29 cellular contexts compared by ENCODE assay signal in genomic region chr12:80257920-80258319, GRCh38.
"Had no signal": no experiment of that assay in that cellular context is flagged by ENCODE, and none has a peak within 500 bp of the region (broad histone marks: within the 10 kb centered on the region; RNA-seq: fewer than 3 reads in every experiment).

No MANE protein-coding gene starts in this region.

- DNase-seq: activated CD4-positive, alpha-beta memory T cell treated with anti-CD3 and anti-CD28 coated beads for 36 hours; activated CD4-positive, alpha-beta T cell treated with anti-CD3 and anti-CD28 coated beads for 36 hours; activated CD4-positive, alpha-beta T cell treated with anti-CD3 and anti-CD28 coated beads, Interleukin-2, amount 10 ng/mL, durations not matched to agents 24 days and 14 days; activated CD4-positive, CD25-positive, alpha-beta regulatory T cell; activated CD4-positive, CD25-positive, alpha-beta regulatory T cell treated with anti-CD3 and anti-CD28 coated beads, Interleukin-2, amount 50 U/mL, for 72 hours; activated CD8-positive, alpha-beta memory T cell treated with anti-CD3 and anti-CD28 coated beads, Interleukin-2, amount 10 ng/mL, durations not matched to agents 7 days and 5 days; activated CD8-positive, alpha-beta memory T cell treated with anti-CD3 and anti-CD28 coated beads, Interleukin-2, amount 50 U/mL, for 4 hours; activated CD8-positive, alpha-beta T cell treated with anti-CD3 and anti-CD28 coated beads, Interleukin-2, amount 10 ng/mL, durations not matched to agents 7 days and 5 days; activated effector memory CD4-positive, alpha-beta T cell treated with anti-CD3 and anti-CD28 coated beads, Interleukin-2, amount 50 U/mL, for 16 hours; activated naive CD4-positive, alpha-beta T cell treated with anti-CD3 and anti-CD28 coated beads for 36 hours; activated naive CD8-positive, alpha-beta T cell treated with anti-CD3 and anti-CD28 coated beads for 36 hours; activated naive CD8-positive, alpha-beta T cell treated with anti-CD3 and anti-CD28 coated beads, Interleukin-2, amount 50 U/mL, for 24 hours; activated T-cell treated with anti-CD3 and anti-CD28 coated beads, Interleukin-2, amount 50 U/mL, for 1 hour; activated T-cell treated with anti-CD3 and anti-CD28 coated beads, Interleukin-2, amount 50 U/mL, for 48 hours; adrenal gland; amygdala; aorta; central memory CD4-positive, alpha-beta T cell; cerebellar nuclear complex; colonic mucosa; effector CD8-positive, alpha-beta T cell; esophagus squamous epithelium; foreskin fibroblast; head of caudate nucleus; hippocampal formation; T1000 had no signal

- H3K4me1 ChIP-seq: adrenal gland, breast epithelium, colonic mucosa, esophagus squamous epithelium had no signal

- ATAC-seq: activated CD4-positive, alpha-beta T cell treated with anti-CD3 and anti-CD28 coated beads for 36 hours; activated CD8-positive, alpha-beta memory T cell treated with anti-CD3 and anti-CD28 coated beads, Interleukin-2, amount 10 ng/mL, durations not matched to agents 7 days and 5 days; activated CD8-positive, alpha-beta T cell treated with anti-CD3 and anti-CD28 coated beads, Interleukin-2, amount 10 ng/mL, durations not matched to agents 7 days and 5 days; activated naive CD8-positive, alpha-beta T cell treated with anti-CD3 and anti-CD28 coated beads, Interleukin-2, amount 50 U/mL, for 24 hours had no signal

- H3K4me3 ChIP-seq: adrenal gland, breast epithelium, cardiac muscle cell, colonic mucosa, esophagus squamous epithelium had no signal

- H3K36me3 ChIP-seq: adrenal gland, breast epithelium, colonic mucosa, esophagus squamous epithelium had no signal

- H3K9me3 ChIP-seq: adrenal gland, breast epithelium, colonic mucosa, esophagus squamous epithelium had no signal

- H3K27ac ChIP-seq: adrenal gland, breast epithelium, cardiac muscle cell, colonic mucosa, epithelial cell of prostate, esophagus squamous epithelium had no signal

- H3K27me3 ChIP-seq: breast epithelium, cardiac muscle cell, colonic mucosa, esophagus squamous epithelium had no signal
